In genomic region chr2:9951522-9952285, GRCh38 we compare ENCODE assay signal across 8 cellular contexts. TPM values are rescaled to one million over a fixed set of nuclear protein-coding genes. Genes with fewer than 3 reads are reported as not detected.
DNase-seq lines count a peak whose midpoint lies in the region; ATAC-seq, FAIRE-seq and TF ChIP-seq lines count a peak whose summit lies in the region.

TSS of gene GRHL1 (plus strand) at chr2:9951693. CDS start at chr2:9951834, 141 bp downstream.

- H3K27ac ChIP-seq in left ventricle myocardium inferior (replicated peaks) (peak within 1 kb of the TSS; percentile 70), upper lobe of right lung (peak within 1 kb of the TSS; percentile 24)

- H3K36me3 ChIP-seq in left ventricle myocardium inferior (no peaks in the 10 kb centered on the region), upper lobe of right lung (no peaks in the 10 kb centered on the region)

- TF ChIP-seq CTCF in left ventricle myocardium inferior (IDR thresholded peaks at IDR 0.05; ENCODE audit: borderline replicate concordance) (no peak), progenitor cell of endocrine pancreas (IDR thresholded peaks at IDR 0.05; ENCODE audit: unreplicated experiment) (no peak), upper lobe of right lung (IDR thresholded peaks at IDR 0.05) (no peak)

- no peak for TF ChIP-seq POLR2A in GM12892 (IDR thresholded peaks at IDR 0.05; ENCODE audit: low read depth, low read length)

- peaks cover 25% of the 10 kb centered on the region for H3K4me1 Mint-ChIP-seq in progenitor cell of endocrine pancreas (ENCODE audit: low read depth)

- peak within 1 kb of the TSS; percentile 90 for H3K27ac Mint-ChIP-seq in progenitor cell of endocrine pancreas

- no peaks in the 10 kb centered on the region for H3K9me3 Mint-ChIP-seq in progenitor cell of endocrine pancreas (ENCODE audit: low read depth)

- no peaks in the 10 kb centered on the region for H3K27me3 ChIP-seq in left ventricle myocardium inferior (ENCODE audit: low read depth)
- H3K27me3 ChIP-seq in upper lobe of right lung: peaks cover 3% of the 10 kb centered on the region

- intact Hi-C loops in left ventricle myocardium inferior (cut with micrococcal nuclease) (no loop called here), upper lobe of right lung (cut with DNase I) (no loop called here)

- H3K4me1 ChIP-seq in left ventricle myocardium inferior (peaks cover 12% of the 10 kb centered on the region), upper lobe of right lung (peaks cover 4% of the 10 kb centered on the region)

- ATAC-seq in HG02884 (IDR thresholded peaks at IDR 0.05; ENCODE audit: unreplicated experiment) (peak; percentile 93), upper lobe of right lung (peak; percentile 98)

- peak within 1 kb of the TSS; percentile 85 for H3K4me3 Mint-ChIP-seq in progenitor cell of endocrine pancreas (ENCODE audit: low read depth)

- H3K36me3 Mint-ChIP-seq in progenitor cell of endocrine pancreas (ENCODE audit: insufficient read depth): peaks cover 1% of the 10 kb centered on the region

- FAIRE-seq in GM12892 (lab: Jason Lieb, UNC): peak; percentile 86

- H3K4me3 ChIP-seq in left ventricle myocardium inferior: peak within 1 kb of the TSS; percentile 82
- H3K4me3 ChIP-seq in upper lobe of right lung: peak within 1 kb of the TSS; percentile 66

- DNase-seq in GM12892 (ENCODE audit: insufficient read length) (peak; percentile 99), NCI-H146 (lab: John Stamatoyannopoulos, UW) (peak; percentile 88), T-helper 1 cell (peak; percentile 81 to 94 (median 87)), amniotic stem cell (lab: John Stamatoyannopoulos, UW) (peak; percentile 66), left ventricle myocardium inferior (peak; percentile 94), progenitor cell of endocrine pancreas (ENCODE audit: low spot score, unreplicated experiment) (peak; percentile 89), upper lobe of right lung (peak; percentile 96)

- H3K9me3 ChIP-seq in left ventricle myocardium inferior (replicated peaks) (no peaks in the 10 kb centered on the region), upper lobe of right lung (no peaks in the 10 kb centered on the region)

- peaks cover 36% of the 10 kb centered on the region for H3K27me3 Mint-ChIP-seq in progenitor cell of endocrine pancreas

RNA-seq across cellular contexts. Expression of gene GRHL1, which starts in this region (rescaled TPM):
- 0.21 TPM for polyA plus RNA-seq in GM12892 (2012; ENCODE audit: missing spikeins)
- total RNA-seq in left ventricle myocardium inferior (0.69 TPM), progenitor cell of endocrine pancreas (13.4 and 14.4 TPM in 2 replicates), upper lobe of right lung (2.7 TPM)

Comparison
In these comparisons a context has a peak if more than half of its experiments do, and no peak if none do; other contexts are left out.
1. Peak in every context shown above with its lines: DNase-seq, ATAC-seq, H3K4me3 ChIP-seq and H3K27ac ChIP-seq.
2. Peak in DNase-seq, H3K4me3 ChIP-seq and H3K27ac ChIP-seq in left ventricle myocardium inferior; RNA of the gene not detected or under 1 TPM.